Comparison of ENCODE assay signal across 1 cellular context in the genomic region with DNA sequence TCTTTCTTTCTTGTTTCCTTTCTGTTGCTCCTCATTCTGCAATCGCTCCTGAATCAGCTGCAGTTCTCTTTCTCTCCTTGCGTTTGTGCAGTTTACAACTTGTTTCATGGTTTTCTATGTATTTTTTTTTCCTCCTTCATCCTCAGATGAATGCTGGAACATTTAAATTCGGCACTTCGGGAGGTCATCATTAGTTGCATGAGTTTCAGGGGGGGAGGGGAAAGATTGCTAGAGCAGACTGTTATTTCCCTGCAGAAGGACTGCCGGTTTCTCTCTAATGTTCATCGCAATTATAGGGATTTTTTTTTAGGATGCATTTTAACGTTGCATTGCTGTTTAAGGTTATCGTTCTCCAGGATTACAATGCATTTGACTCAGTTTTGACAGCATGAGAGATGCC.
TF ChIP-seq lines count a peak whose summit lies in the region.

No MANE protein-coding gene starts in this region.

TF ChIP-seq in HepG2, 621 proteins besides CTCF, POLR2A, EP300 and RAD21 (continued from another document):
- TF ChIP-seq PHF21A (CRISPR knock-in tag; IDR thresholded peaks at IDR 0.05) (no peak), ZNF451 (CRISPR knock-in tag; IDR thresholded peaks at IDR 0.05) (no peak), GATAD2A (CRISPR knock-in tag; IDR thresholded peaks at IDR 0.05) (no peak), ELF4 (CRISPR knock-in tag; IDR thresholded peaks at IDR 0.05; ENCODE audit: borderline replicate concordance) (no peak), ZFYVE20 (CRISPR knock-in tag; IDR thresholded peaks at IDR 0.05; ENCODE audit: borderline replicate concordance, low read depth) (no peak), ZNF788 (CRISPR knock-in tag; IDR thresholded peaks at IDR 0.05; ENCODE audit: borderline replicate concordance) (no peak)
- TF ChIP-seq, protein P1, sequence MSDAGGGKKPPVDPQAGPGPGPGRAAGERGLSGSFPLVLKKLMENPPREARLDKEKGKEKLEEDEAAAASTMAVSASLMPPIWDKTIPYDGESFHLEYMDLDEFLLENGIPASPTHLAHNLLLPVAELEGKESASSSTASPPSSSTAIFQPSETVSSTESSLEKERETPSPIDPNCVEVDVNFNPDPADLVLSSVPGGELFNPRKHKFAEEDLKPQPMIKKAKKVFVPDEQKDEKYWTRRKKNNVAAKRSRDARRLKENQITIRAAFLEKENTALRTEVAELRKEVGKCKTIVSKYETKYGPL (CRISPR knock-in tag; IDR thresholded peaks at IDR 0.05), result no peak
- TF ChIP-seq, protein P2, sequence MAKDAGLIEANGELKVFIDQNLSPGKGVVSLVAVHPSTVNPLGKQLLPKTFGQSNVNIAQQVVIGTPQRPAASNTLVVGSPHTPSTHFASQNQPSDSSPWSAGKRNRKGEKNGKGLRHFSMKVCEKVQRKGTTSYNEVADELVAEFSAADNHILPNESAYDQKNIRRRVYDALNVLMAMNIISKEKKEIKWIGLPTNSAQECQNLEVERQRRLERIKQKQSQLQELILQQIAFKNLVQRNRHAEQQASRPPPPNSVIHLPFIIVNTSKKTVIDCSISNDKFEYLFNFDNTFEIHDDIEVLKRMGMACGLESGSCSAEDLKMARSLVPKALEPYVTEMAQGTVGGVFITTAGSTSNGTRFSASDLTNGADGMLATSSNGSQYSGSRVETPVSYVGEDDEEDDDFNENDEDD (CRISPR knock-in tag; IDR thresholded peaks at IDR 0.05; ENCODE audit: borderline replicate concordance), result no peak
- TF ChIP-seq, protein P3, sequence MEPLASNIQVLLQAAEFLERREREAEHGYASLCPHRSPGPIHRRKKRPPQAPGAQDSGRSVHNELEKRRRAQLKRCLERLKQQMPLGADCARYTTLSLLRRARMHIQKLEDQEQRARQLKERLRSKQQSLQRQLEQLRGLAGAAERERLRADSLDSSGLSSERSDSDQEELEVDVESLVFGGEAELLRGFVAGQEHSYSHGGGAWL (CRISPR knock-in tag; IDR thresholded peaks at IDR 0.05), result no peak
